In genomic region chr19:2462635-2463421, GRCh38 we compare ENCODE assay signal across 8 cellular contexts. TPM values are rescaled to one million over a fixed set of nuclear protein-coding genes. Genes with fewer than 3 reads are reported as not detected.
DNase-seq lines count a peak whose midpoint lies in the region; ATAC-seq and TF ChIP-seq lines count a peak whose summit lies in the region.

No MANE protein-coding gene starts in this region.

- H3K36me3 ChIP-seq in BLaER1 (no peaks in the 10 kb centered on the region), WERI-Rb-1 (no peaks in the 10 kb centered on the region)

- H3K4me3 Mint-ChIP-seq in natural killer cell = peak overlapping the region; percentile 17

- H3K9ac ChIP-seq in BLaER1 = peak overlapping the region; percentile 76

- H3K27ac ChIP-seq in BLaER1 = peak overlapping the region; percentile 81
- no peak overlapping the region for H3K27ac ChIP-seq in WERI-Rb-1

- no peak for ATAC-seq in natural killer cell
- no peak for ATAC-seq in HG02840 (IDR thresholded peaks at IDR 0.05; ENCODE audit: low FRiP score, unreplicated experiment)
- ATAC-seq in GM18868 (IDR thresholded peaks at IDR 0.05; ENCODE audit: unreplicated experiment) = no peak

- H3K27ac Mint-ChIP-seq in natural killer cell = no peak overlapping the region

- H4K20me1 ChIP-seq in BLaER1 = no peaks in the 10 kb centered on the region

- no peaks in the 10 kb centered on the region for H3K9me3 Mint-ChIP-seq in natural killer cell

- H3K36me3 Mint-ChIP-seq in natural killer cell = no peaks in the 10 kb centered on the region

- H3K4me3 ChIP-seq in BLaER1 (peak overlapping the region; percentile 74), WERI-Rb-1 (ENCODE audit: low read depth, low read length) (no peak overlapping the region), foreskin fibroblast (ENCODE audit: low read depth in 1 of 2, low read length in 2 of 2) (peak overlapping the region; percentile 60 to 80)

- H3K27me3 Mint-ChIP-seq in natural killer cell (ENCODE audit: low read depth in 2 of 2) = peaks cover 0 to 6% of the 10 kb centered on the region in 2 donors

- intact Hi-C loops in natural killer cell (cut with micrococcal nuclease) = no loop called here

- peak overlapping the region; percentile 95 for H3K4me2 ChIP-seq in BLaER1

- no peaks in the 10 kb centered on the region for H3K27me3 ChIP-seq in BLaER1
- H3K27me3 ChIP-seq in WERI-Rb-1 (ENCODE audit: insufficient read depth, low read depth, severe bottlenecking) = no peaks in the 10 kb centered on the region

- TF ChIP-seq CTCF in WERI-Rb-1 (IDR thresholded peaks at IDR 0.05; ENCODE audit: low read depth, low read length) (no peak), foreskin fibroblast (IDR thresholded peaks at IDR 0.05; ENCODE audit: low read depth, low read length) (no peak), natural killer cell (IDR thresholded peaks at IDR 0.05) (no peak)

- H3K4me1 ChIP-seq in BLaER1 = peaks cover 37% of the 10 kb centered on the region

- H3K4me1 Mint-ChIP-seq in natural killer cell = peaks cover 0 to 14% of the 10 kb centered on the region in 2 donors

- peak; percentile 76 for DNase-seq in HS-5 (ENCODE audit: low read depth)
- DNase-seq in WERI-Rb-1 = peak; percentile 62
- DNase-seq in foreskin fibroblast = peak; percentile 98 to 99
- DNase-seq in natural killer cell = no peak
- no peak for DNase-seq in activated effector memory CD4-positive, alpha-beta T cell treated with Interleukin-2 at 50 U/mL for 16 hours

- H3K9me3 ChIP-seq in BLaER1 (no peaks in the 10 kb centered on the region), WERI-Rb-1 (ENCODE audit: severe bottlenecking) (no peaks in the 10 kb centered on the region)

RNA-seq across cellular contexts. Expression of gene LMNB2, which starts 6.1 kb away (rescaled TPM):
- total RNA-seq in natural killer cell = 10 to 100 TPM; 12.0 to 23.7 (median 19.3) TPM

RNA-seq across cellular contexts. Expression of gene GADD45B, which starts 13.1 kb away (rescaled TPM):
- 100 to 1,000 TPM; 198 to 247 (median 212) TPM for total RNA-seq in natural killer cell

RNA-seq across cellular contexts. Expression of gene TIMM13, which starts 35.4 kb away (rescaled TPM):
- 10 to 100 TPM; 24.7 to 30.4 (median 25.1) TPM for total RNA-seq in natural killer cell

Comparison
In these comparisons a context has a peak if more than half of its experiments do, and no peak if none do; other contexts are left out.
1. DNase-seq: peak in HS-5 (single experiment), WERI-Rb-1 (single experiment) and foreskin fibroblast (2 of 2); none in natural killer cell (single experiment) and activated effector memory CD4-positive, alpha-beta T cell treated with Interleukin-2 at 50 U/mL for 16 hours (single experiment).